Comparison of ENCODE assay signal across 24 cellular contexts in the genomic region with DNA sequence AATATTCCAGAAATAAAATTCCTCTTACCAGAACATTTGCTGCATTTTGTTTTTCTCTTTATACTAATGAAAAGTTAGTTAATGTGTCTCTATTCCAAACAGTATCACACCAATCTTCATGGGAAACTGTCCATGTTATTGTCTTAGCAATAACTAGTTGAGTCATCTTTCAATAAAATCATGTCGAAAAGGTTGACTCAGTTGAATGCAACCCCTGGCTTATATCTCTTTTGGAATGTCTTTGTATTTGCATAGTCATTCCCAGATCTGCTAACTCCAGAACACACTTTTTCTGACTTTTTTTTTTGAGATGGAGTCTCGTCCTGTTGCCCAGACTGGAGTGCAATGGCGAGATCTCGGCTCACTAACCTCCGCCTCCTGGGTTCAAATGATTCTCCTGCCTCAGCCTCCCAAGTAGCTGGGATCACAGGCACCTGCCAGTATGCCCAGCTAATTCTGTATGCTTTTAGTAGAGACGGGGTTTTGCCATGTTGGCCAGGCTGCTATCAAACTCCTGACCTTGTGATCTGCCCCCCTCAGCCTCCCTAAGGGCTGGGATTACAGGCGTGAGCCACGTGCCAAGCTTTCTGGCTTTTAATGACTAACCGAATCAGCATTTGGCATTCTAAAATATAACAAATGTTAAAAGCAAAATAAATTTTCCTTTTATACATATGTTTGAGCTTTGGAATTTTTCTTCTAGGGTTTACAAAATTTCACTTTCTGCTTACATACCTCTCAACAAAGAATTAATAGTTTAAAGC.
DNase-seq lines count a peak whose midpoint lies in the region; ATAC-seq and TF ChIP-seq lines count a peak whose summit lies in the region.
"Had no signal": no experiment of that assay in that cellular context is flagged by ENCODE, and none has a peak within 500 bp of the region (broad histone marks: within the 10 kb centered on the region; RNA-seq: fewer than 3 reads in every experiment).

No MANE protein-coding gene starts in this region.

- H3K9ac ChIP-seq in mammary epithelial cell (ENCODE audit: insufficient read depth, low read length): no peak overlapping the region

- no peak overlapping the region for H3K4me3 Mint-ChIP-seq in stimulated activated effector memory CD8-positive, alpha-beta T cell treated with anti-CD3 and anti-CD28 coated beads, Interleukin-12 subunit alpha, Interleukin-12 subunit beta, amount 100 ng/mL, for 72 hours
- H3K4me3 Mint-ChIP-seq: CD14-positive monocyte; H9; naive thymus-derived CD8-positive, alpha-beta T cell had no signal

- in situ Hi-C loops in mammary epithelial cell (cut with MboI; ENCODE audit: low sequenced_read_pairs in 2 of 2): no loop called here

- no peaks in the 10 kb centered on the region for H3K79me2 ChIP-seq in mammary epithelial cell (ENCODE audit: insufficient read depth, low read length)

- no peaks in the 10 kb centered on the region for H3K36me3 Mint-ChIP-seq in stimulated activated effector memory CD8-positive, alpha-beta T cell treated with anti-CD3 and anti-CD28 coated beads, Interleukin-12 subunit alpha, Interleukin-12 subunit beta, amount 100 ng/mL, for 72 hours
- H3K36me3 Mint-ChIP-seq: CD14-positive monocyte; naive thymus-derived CD8-positive, alpha-beta T cell had no signal

- no peaks in the 10 kb centered on the region for H3K9me3 ChIP-seq in mammary epithelial cell (replicated peaks; ENCODE audit: insufficient read depth, low read length)
- H3K9me3 ChIP-seq: esophagus muscularis mucosa, ovary had no signal

- H3K4me3 ChIP-seq in AG09309 (ENCODE audit: control insufficient read depth, low read depth, low read length) (no peak overlapping the region), mammary epithelial cell (replicated peaks in 1 of 3; ENCODE audit: insufficient read depth in 1 of 3, low read depth in 2 of 3, low read length in 3 of 3) (no peak overlapping the region)
- H3K4me3 ChIP-seq: esophagus muscularis mucosa, ovary, skin epidermis had no signal

- H3K4me1 ChIP-seq in mammary epithelial cell (ENCODE audit: insufficient read depth, low read length): no peaks in the 10 kb centered on the region
- H3K4me1 ChIP-seq: esophagus muscularis mucosa had no signal

- H3K4me1 Mint-ChIP-seq in stimulated activated effector memory CD8-positive, alpha-beta T cell treated with anti-CD3 and anti-CD28 coated beads, Interleukin-12 subunit alpha, Interleukin-12 subunit beta, amount 100 ng/mL, for 72 hours: no peaks in the 10 kb centered on the region
- H3K4me1 Mint-ChIP-seq: CD14-positive monocyte; H9; naive thymus-derived CD8-positive, alpha-beta T cell had no signal

- no peaks in the 10 kb centered on the region for H3K9me3 Mint-ChIP-seq in stimulated activated effector memory CD8-positive, alpha-beta T cell treated with anti-CD3 and anti-CD28 coated beads, Interleukin-12 subunit alpha, Interleukin-12 subunit beta, amount 100 ng/mL, for 72 hours
- H3K9me3 Mint-ChIP-seq: H9 had no signal

- H3K27ac ChIP-seq in mammary epithelial cell (ENCODE audit: insufficient read depth, low read depth, low read length): no peak overlapping the region
- H3K27ac ChIP-seq: esophagus muscularis mucosa, ovary, skin epidermis had no signal

- no TSS peak for BruUV-seq in mammary epithelial cell (replicated peaks; lab: Mats Ljungman, UMichigan)

- 87% methylated on average over 9 of the region's 9 CpGs for WGBS in mammary epithelial cell (ENCODE audit: low coverage, missing lambda C conversion rate)

- no peaks in the 10 kb centered on the region for H3K27me3 ChIP-seq in mammary epithelial cell (ENCODE audit: insufficient read depth, low read length)
- H3K27me3 ChIP-seq: esophagus muscularis mucosa, ovary had no signal

- no peaks in the 10 kb centered on the region for H3K36me3 ChIP-seq in mammary epithelial cell (ENCODE audit: insufficient read depth, low read length)
- H3K36me3 ChIP-seq: esophagus muscularis mucosa, ovary had no signal

- H3K4me2 ChIP-seq in mammary epithelial cell (ENCODE audit: insufficient read depth, low read depth, low read length): no peak overlapping the region

- no peak overlapping the region for H2AFZ ChIP-seq in mammary epithelial cell (ENCODE audit: low read depth, low read length)

- intact Hi-C loops in mammary epithelial cell (cut with micrococcal nuclease): no loop called here

- ATAC-seq in HG02759 (IDR thresholded peaks at IDR 0.05; ENCODE audit: unreplicated experiment): no peak
- no peak for ATAC-seq in activated CD4-positive, CD25-positive, alpha-beta regulatory T cell treated with anti-CD3 and anti-CD28 coated beads, Interleukin-2, amount 50 U/mL, for 24 hours
- ATAC-seq in stimulated activated effector memory CD8-positive, alpha-beta T cell treated with anti-CD3 and anti-CD28 coated beads, Interleukin-12 subunit alpha, Interleukin-12 subunit beta, amount 100 ng/mL, for 72 hours: no peak
- ATAC-seq: naive thymus-derived CD8-positive, alpha-beta T cell had no signal

- DNase-seq in AG09309 (ENCODE audit: low read depth) (peak; percentile 55), HS-5 (ENCODE audit: low read depth) (peak; percentile 45), mammary epithelial cell (peak; percentile 54), iris pigment epithelial cell (ENCODE audit: low read depth) (peak; percentile 17)
- no peak for DNase-seq in stimulated activated CD4-positive, alpha-beta T cell treated with anti-CD3 and anti-CD28 coated beads, Interleukin-2, amount 100 ng/mL, for 24 hours
- no peak for DNase-seq in stimulated activated effector memory CD8-positive, alpha-beta T cell treated with anti-CD3 and anti-CD28 coated beads, Interleukin-12 subunit alpha, Interleukin-12 subunit beta, amount 100 ng/mL, for 72 hours (ENCODE audit: low spot score in 2 of 2)
- DNase-seq: activated CD4-positive, alpha-beta T cell treated with anti-CD3 and anti-CD28 coated beads, Interleukin-2, amount 50 U/mL, for 1 hour; activated CD8-positive, alpha-beta memory T cell treated with anti-CD3 and anti-CD28 coated beads, Interleukin-2, amount 50 U/mL, for 4 hours; activated effector memory CD4-positive, alpha-beta T cell treated with anti-CD3 and anti-CD28 coated beads, Interleukin-2, amount 50 U/mL, for 16 hours; GDM1; H9; hypothalamus; KG1; naive thymus-derived CD8-positive, alpha-beta T cell; NCI-H1105; NCI-H2081 treated with DMSO at 0.1 percent for 48 hours; NCI-H510A; ovary; stimulated activated CD4-positive, alpha-beta T cell treated with anti-CD3 and anti-CD28 coated beads, Interleukin-4, amount 100 ng/mL, for 1 hour had no signal

- no peaks in the 10 kb centered on the region for H4K20me1 ChIP-seq in mammary epithelial cell (ENCODE audit: insufficient read depth, low read length)

- H3K27ac Mint-ChIP-seq in stimulated activated effector memory CD8-positive, alpha-beta T cell treated with anti-CD3 and anti-CD28 coated beads, Interleukin-12 subunit alpha, Interleukin-12 subunit beta, amount 100 ng/mL, for 72 hours: no peak overlapping the region
- H3K27ac Mint-ChIP-seq: CD14-positive monocyte; H9; naive thymus-derived CD8-positive, alpha-beta T cell had no signal

- TF ChIP-seq CTCF in AG09309 (IDR thresholded peaks at IDR 0.05; ENCODE audit: control insufficient read depth, insufficient read depth, low read depth, low read length, missing control alignments): no peak
- TF ChIP-seq CTCF in mammary epithelial cell (conservative IDR thresholded peaks at IDR 0.05 in 1 of 2, IDR thresholded peaks at IDR 0.05 in 1 of 2; ENCODE audit: extremely low read depth in 1 of 2, insufficient read depth in 1 of 2, low read depth in 1 of 2, low read length in 2 of 2): no peak

- CTCF ChIA-PET in mammary epithelial cell (lab: Charles Lee; ENCODE audit: low non-redundant PET): no interaction called here

- dilution Hi-C loops in mammary epithelial cell (cut with HindIII; ENCODE audit: low sequenced_read_pairs): no loop called here

Comparison
In these comparisons a context has a peak if more than half of its experiments do, and no peak if none do; other contexts are left out.
1. DNase-seq: peak in AG09309 (single experiment), HS-5 (single experiment), mammary epithelial cell (single experiment) and iris pigment epithelial cell (single experiment); none in stimulated activated CD4-positive, alpha-beta T cell treated with anti-CD3 and anti-CD28 coated beads, Interleukin-2, amount 100 ng/mL, for 24 hours (0 of 2) and stimulated activated effector memory CD8-positive, alpha-beta T cell treated with anti-CD3 and anti-CD28 coated beads, Interleukin-12 subunit alpha, Interleukin-12 subunit beta, amount 100 ng/mL, for 72 hours (0 of 2).